ENCODE assay signal across 28 cellular contexts in the genomic region with DNA sequence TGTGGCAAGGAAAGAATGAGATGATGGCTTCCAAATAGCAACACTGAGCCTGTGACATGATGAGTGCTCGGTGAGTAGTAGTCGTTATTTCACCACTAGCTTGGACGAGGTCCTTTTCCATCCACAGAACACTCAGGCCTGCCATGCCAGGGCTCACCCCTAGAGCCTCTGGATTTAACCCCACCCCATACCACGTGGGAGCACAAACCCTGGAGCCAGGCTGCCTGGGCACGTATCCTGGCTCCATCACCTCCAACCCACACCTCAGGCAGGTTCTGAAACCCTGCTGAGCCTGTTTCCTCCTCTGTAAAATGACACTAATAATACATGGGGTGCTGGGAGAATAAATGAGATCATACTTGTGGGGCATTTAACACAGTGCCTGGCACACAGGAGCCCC.
"Had no signal": no experiment of that assay in that cellular context is flagged by ENCODE, and none has a peak within 500 bp of the region (broad histone marks: within the 10 kb centered on the region; RNA-seq: fewer than 3 reads in every experiment).

No MANE protein-coding gene starts in this region.

- H3K27me3 ChIP-seq: adrenal gland, esophagus muscularis mucosa, gastroesophageal sphincter, heart right ventricle, hepatocyte had no signal

- ATAC-seq: activated CD4-positive, alpha-beta T cell treated with anti-CD3 and anti-CD28 coated beads for 36 hours; activated naive CD8-positive, alpha-beta T cell treated with anti-CD3 and anti-CD28 coated beads, Interleukin-2, amount 50 U/mL, for 24 hours; activated T-cell treated with anti-CD3 and anti-CD28 coated beads, Interleukin-2, amount 50 U/mL, for 4 hours; activated T-helper 17 cell treated with anti-CD3 and anti-CD28 coated beads, Interleukin-2, amount 50 U/mL, for 72 hours; effector memory CD8-positive, alpha-beta T cell; gastroesophageal sphincter; heart right ventricle had no signal

- H3K4me1 ChIP-seq: adrenal gland, esophagus muscularis mucosa, gastroesophageal sphincter had no signal

- H3K27ac ChIP-seq: adrenal gland, epithelial cell of prostate, esophagus muscularis mucosa, gastroesophageal sphincter, heart right ventricle, hepatocyte had no signal

- H3K4me3 ChIP-seq: adrenal gland, esophagus muscularis mucosa, gastroesophageal sphincter, heart right ventricle, hepatocyte had no signal

- DNase-seq: activated CD4-positive, alpha-beta memory T cell treated with anti-CD3 and anti-CD28 coated beads, Interleukin-2, amount 10 ng/mL, durations not matched to agents 7 days and 5 days; activated CD4-positive, alpha-beta T cell treated with anti-CD3 and anti-CD28 coated beads for 36 hours; activated CD4-positive, alpha-beta T cell treated with anti-CD3 and anti-CD28 coated beads, Interleukin-2, amount 10 ng/mL, durations not matched to agents 24 days and 14 days; activated CD4-positive, CD25-positive, alpha-beta regulatory T cell; activated CD4-positive, CD25-positive, alpha-beta regulatory T cell treated with anti-CD3 and anti-CD28 coated beads, Interleukin-2, amount 50 U/mL, for 72 hours; activated effector memory CD4-positive, alpha-beta T cell treated with Interleukin-2 at 50 U/mL for 16 hours; activated gamma-delta T cell treated with Interleukin-2 at 50 U/mL for 16 hours; activated naive CD4-positive, alpha-beta T cell treated with anti-CD3 and anti-CD28 coated beads, Interleukin-2, amount 50 U/mL, for 16 hours; activated naive CD4-positive, alpha-beta T cell treated with Interleukin-2 at 50 U/mL for 16 hours; activated naive CD8-positive, alpha-beta T cell treated with anti-CD3 and anti-CD28 coated beads for 36 hours; activated naive CD8-positive, alpha-beta T cell treated with anti-CD3 and anti-CD28 coated beads, Interleukin-2, amount 50 U/mL, for 24 hours; activated T-cell treated with anti-CD3 and anti-CD28 coated beads, Interleukin-2, amount 50 U/mL, for 4 hours; adrenal gland; amygdala; aorta; caudate nucleus; cortex of kidney; dermis blood vessel endothelial cell; effector CD4-positive, alpha-beta T cell; effector memory CD8-positive, alpha-beta T cell; foreskin melanocyte; heart right ventricle; T-helper 2 cell had no signal

- H3K36me3 ChIP-seq: adrenal gland had no signal
